1 cellular context compared by ENCODE assay signal in the genomic region with DNA sequence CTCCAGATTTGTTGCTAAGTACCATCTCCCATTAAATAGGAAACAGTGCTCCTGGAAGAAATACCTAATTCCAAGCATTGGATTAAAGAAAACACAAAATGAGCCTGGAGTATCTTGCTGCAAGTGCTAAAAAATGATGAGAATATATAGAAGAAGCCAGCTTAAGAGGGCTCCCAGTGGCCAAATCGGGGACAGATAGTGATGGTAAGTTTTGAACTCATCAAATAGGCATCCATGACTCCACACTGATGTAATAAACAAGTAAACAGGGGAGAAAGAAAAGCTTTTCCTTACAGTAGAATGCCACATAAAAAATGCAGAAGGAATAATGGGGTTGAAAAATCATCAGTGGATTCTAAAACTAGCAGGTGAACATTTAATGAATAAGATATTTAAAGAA.
TF ChIP-seq lines count a peak whose summit lies in the region.

No MANE protein-coding gene starts in this region.

TF ChIP-seq in IMR-90, 13 proteins besides CTCF, POLR2A, EP300 and RAD21 (continued from another document):
- TF ChIP-seq MAZ (IDR thresholded peaks at IDR 0.05; ENCODE audit: borderline replicate concordance, low read depth, low read length) (no peak), FOS (IDR thresholded peaks at IDR 0.05; ENCODE audit: low read depth, low read length) (no peak), RFX5 (IDR thresholded peaks at IDR 0.05; ENCODE audit: low read depth, low read length) (no peak), NFE2L2 (IDR thresholded peaks at IDR 0.05; ENCODE audit: low read depth, low read length) (no peak)
- TF ChIP-seq, protein P1, sequence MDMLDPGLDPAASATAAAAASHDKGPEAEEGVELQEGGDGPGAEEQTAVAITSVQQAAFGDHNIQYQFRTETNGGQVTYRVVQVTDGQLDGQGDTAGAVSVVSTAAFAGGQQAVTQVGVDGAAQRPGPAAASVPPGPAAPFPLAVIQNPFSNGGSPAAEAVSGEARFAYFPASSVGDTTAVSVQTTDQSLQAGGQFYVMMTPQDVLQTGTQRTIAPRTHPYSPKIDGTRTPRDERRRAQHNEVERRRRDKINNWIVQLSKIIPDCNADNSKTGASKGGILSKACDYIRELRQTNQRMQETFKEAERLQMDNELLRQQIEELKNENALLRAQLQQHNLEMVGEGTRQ (IDR thresholded peaks at IDR 0.05; ENCODE audit: low read depth, low read length) = no peak
- TF ChIP-seq, protein P2, sequence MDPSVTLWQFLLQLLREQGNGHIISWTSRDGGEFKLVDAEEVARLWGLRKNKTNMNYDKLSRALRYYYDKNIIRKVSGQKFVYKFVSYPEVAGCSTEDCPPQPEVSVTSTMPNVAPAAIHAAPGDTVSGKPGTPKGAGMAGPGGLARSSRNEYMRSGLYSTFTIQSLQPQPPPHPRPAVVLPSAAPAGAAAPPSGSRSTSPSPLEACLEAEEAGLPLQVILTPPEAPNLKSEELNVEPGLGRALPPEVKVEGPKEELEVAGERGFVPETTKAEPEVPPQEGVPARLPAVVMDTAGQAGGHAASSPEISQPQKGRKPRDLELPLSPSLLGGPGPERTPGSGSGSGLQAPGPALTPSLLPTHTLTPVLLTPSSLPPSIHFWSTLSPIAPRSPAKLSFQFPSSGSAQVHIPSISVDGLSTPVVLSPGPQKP (IDR thresholded peaks at IDR 0.05; ENCODE audit: borderline replicate concordance, low read depth, low read length) = no peak
